Comparison of ENCODE assay signal across 13 cellular contexts in genomic region chr19:6668696-6669095, GRCh38. TPM values are rescaled to one million over a fixed set of nuclear protein-coding genes. Genes with fewer than 3 reads are reported as not detected.
DNase-seq lines count a peak whose midpoint lies in the region; ATAC-seq, FAIRE-seq and TF ChIP-seq lines count a peak whose summit lies in the region.
"Had no signal": no experiment of that assay in that cellular context is flagged by ENCODE, and none has a peak within 500 bp of the region (broad histone marks: within the 10 kb centered on the region; RNA-seq: fewer than 3 reads in every experiment).

No MANE protein-coding gene starts in this region.

- H3K4me3 Mint-ChIP-seq in CD14-positive monocyte: peak overlapping the region; percentile 91 to 100
- H3K4me3 Mint-ChIP-seq in activated T-helper 17 cell treated with anti-CD3 and anti-CD28 coated beads, Interleukin-2, amount 50 U/mL, for 72 hours: no peak overlapping the region

- DNase-seq in CD14-positive monocyte (ENCODE audit: low spot score): no peak
- peak in 1 of 2 experiments; percentile 36 for DNase-seq in HL-60 (ENCODE audit: low read depth in 1 of 2, low spot score in 1 of 2)
- DNase-seq in myocyte (ENCODE audit: low read depth): peak; percentile 2
- DNase-seq in NCI-H187 (lab: John Stamatoyannopoulos, UW): no peak
- DNase-seq in COR-L47 (lab: John Stamatoyannopoulos, UW): no peak
- no peak for DNase-seq in HTR-8/SVneo (ENCODE audit: insufficient read length, low spot score)
- DNase-seq: BE2C, caudate nucleus, NCI-H2171, PC-9 had no signal

- ATAC-seq in activated T-helper 17 cell treated with anti-CD3 and anti-CD28 coated beads, Interleukin-2, amount 50 U/mL, for 72 hours (replicated peaks): no peak
- no peak for ATAC-seq in GM18870 (IDR thresholded peaks at IDR 0.05; ENCODE audit: unreplicated experiment)

- H3K4me1 Mint-ChIP-seq in CD14-positive monocyte: peaks cover 55% of the 10 kb centered on the region
- peaks cover 14% of the 10 kb centered on the region for H3K4me1 Mint-ChIP-seq in activated T-helper 17 cell treated with anti-CD3 and anti-CD28 coated beads, Interleukin-2, amount 50 U/mL, for 72 hours

- H3K27me3 Mint-ChIP-seq in CD14-positive monocyte (ENCODE audit: low read depth in 3 of 3): peaks cover 0 to 2% (median 1%) of the 10 kb centered on the region in 3 donors
- no peaks in the 10 kb centered on the region for H3K27me3 Mint-ChIP-seq in activated T-helper 17 cell treated with anti-CD3 and anti-CD28 coated beads, Interleukin-2, amount 50 U/mL, for 72 hours

- H3K27ac Mint-ChIP-seq in CD14-positive monocyte: peak overlapping the region; percentile 46 to 97 (median 94)
- peak overlapping the region; percentile 98 for H3K27ac Mint-ChIP-seq in activated T-helper 17 cell treated with anti-CD3 and anti-CD28 coated beads, Interleukin-2, amount 50 U/mL, for 72 hours

- no peak for TF ChIP-seq CTCF in CD14-positive monocyte (IDR thresholded peaks at IDR 0.05)
- TF ChIP-seq CTCF in HL-60 (IDR thresholded peaks at IDR 0.05; ENCODE audit: insufficient read depth, low read length): no peak

- FAIRE-seq in HTR-8/SVneo (lab: Jason Lieb, UNC): no peak

- peaks cover 0 to 2% (median 0%) of the 10 kb centered on the region in 7 donors for H3K9me3 Mint-ChIP-seq in CD14-positive monocyte
- no peaks in the 10 kb centered on the region for H3K9me3 Mint-ChIP-seq in activated T-helper 17 cell treated with anti-CD3 and anti-CD28 coated beads, Interleukin-2, amount 50 U/mL, for 72 hours

- H3K27ac ChIP-seq in HL-60 (replicated peaks): peak overlapping the region; percentile 71; the same call in 1 of the 2 replicates

- intact Hi-C loops in CD14-positive monocyte (cut with micrococcal nuclease): no loop called here

- peaks cover 18 to 27% of the 10 kb centered on the region in 2 donors for H3K36me3 Mint-ChIP-seq in CD14-positive monocyte
- H3K36me3 Mint-ChIP-seq in activated T-helper 17 cell treated with anti-CD3 and anti-CD28 coated beads, Interleukin-2, amount 50 U/mL, for 72 hours (ENCODE audit: low read depth): no peaks in the 10 kb centered on the region

- peak overlapping the region; percentile 51 for H3K4me3 ChIP-seq in HL-60 (replicated peaks; ENCODE audit: insufficient read depth, low read length)
- H3K4me3 ChIP-seq: PC-9 had no signal

- H3K27me3 ChIP-seq in HL-60 (ENCODE audit: insufficient read depth, poor library complexity, severe bottlenecking): no peaks in the 10 kb centered on the region
- H3K27me3 ChIP-seq: BE2C had no signal

RNA-seq across cellular contexts. Expression of gene TNFSF14, which starts 1.3 kb away (rescaled TPM):
- polyA plus RNA-seq in CD14-positive monocyte: 1 to 10 TPM in 1 of 2 donors, under 1 TPM in 1; 0.81 to 4.5 TPM
- 10 to 100 TPM; 13.5 to 48.5 TPM for total RNA-seq in activated T-helper 17 cell treated with anti-CD3 and anti-CD28 coated beads, Interleukin-2, amount 50 U/mL, for 72 hours
- not detected in 2 replicates for total RNA-seq in myocyte
- polyA plus RNA-seq in myocyte (2012): not detected
- total RNA-seq: LHCN-M2 had no signal

RNA-seq across cellular contexts. Expression of gene C3, which starts 51.8 kb away (rescaled TPM):
- polyA plus RNA-seq in CD14-positive monocyte: 1 to 10 TPM; 2.4 to 3.2 TPM
- 1 to 10 TPM in 1 of 2 donors, under 1 TPM in 1; 0.99 to 4.3 TPM for total RNA-seq in activated T-helper 17 cell treated with anti-CD3 and anti-CD28 coated beads, Interleukin-2, amount 50 U/mL, for 72 hours
- total RNA-seq in myocyte: 2.1 and 7.2 TPM in 2 replicates
- 0.86 TPM for polyA plus RNA-seq in myocyte (2012)

Comparison
In these comparisons a context has a peak if more than half of its experiments do, and no peak if none do; other contexts are left out.
1. RNA of gene TNFSF14, which starts 1.3 kb away (total RNA-seq): 13.5 to 48.5 TPM in activated T-helper 17 cell treated with anti-CD3 and anti-CD28 coated beads, Interleukin-2, amount 50 U/mL, for 72 hours; not detected in myocyte; every median in the first group is over 10 times any median in the second.